17 cellular contexts compared by ENCODE assay signal in genomic region chr3:119911748-119912147, GRCh38.
DNase-seq lines count a peak whose midpoint lies in the region; ATAC-seq and TF ChIP-seq lines count a peak whose summit lies in the region.
"Had no signal": no experiment of that assay in that cellular context is flagged by ENCODE, and none has a peak within 500 bp of the region (broad histone marks: within the 10 kb centered on the region; RNA-seq: fewer than 3 reads in every experiment).

No MANE protein-coding gene starts in this region.

- no peak overlapping the region for H3K4me3 ChIP-seq in OCI-LY7 (ENCODE audit: low read depth, low read length, poor library complexity, severe bottlenecking)
- H3K4me3 ChIP-seq: colonic mucosa, esophagus muscularis mucosa, heart left ventricle had no signal

- no peak overlapping the region for H3K4me2 ChIP-seq in OCI-LY7 (ENCODE audit: low read length)
- H3K4me2 ChIP-seq: KMS-11 had no signal

- peaks cover 69% of the 10 kb centered on the region for H3K36me3 Mint-ChIP-seq in activated T-cell treated with anti-CD3 and anti-CD28 coated beads, Interleukin-2, amount 50 U/mL, for 24 hours (ENCODE audit: low read depth)
- peaks cover 4 to 18% of the 10 kb centered on the region in 2 donors for H3K36me3 Mint-ChIP-seq in activated T-cell treated with anti-CD3 and anti-CD28 coated beads, Interleukin-2, amount 50 U/mL, for 72 hours (ENCODE audit: insufficient read depth in 2 of 2)
- H3K36me3 Mint-ChIP-seq in nephron (ENCODE audit: low read depth): peaks cover 56% of the 10 kb centered on the region

- peaks cover 35% of the 10 kb centered on the region for H3K4me1 Mint-ChIP-seq in activated T-cell treated with anti-CD3 and anti-CD28 coated beads, Interleukin-2, amount 50 U/mL, for 24 hours (ENCODE audit: low read depth)
- H3K4me1 Mint-ChIP-seq in activated T-cell treated with anti-CD3 and anti-CD28 coated beads, Interleukin-2, amount 50 U/mL, for 72 hours (ENCODE audit: low read depth): peaks cover 46% of the 10 kb centered on the region
- no peaks in the 10 kb centered on the region for H3K4me1 Mint-ChIP-seq in nephron

- peak overlapping the region; percentile 97 for H3K27ac Mint-ChIP-seq in activated T-cell treated with anti-CD3 and anti-CD28 coated beads, Interleukin-2, amount 50 U/mL, for 24 hours
- peak overlapping the region; percentile 79 for H3K27ac Mint-ChIP-seq in activated T-cell treated with anti-CD3 and anti-CD28 coated beads, Interleukin-2, amount 50 U/mL, for 72 hours
- peak overlapping the region; percentile 7 to 43 (median 17) for H3K27ac Mint-ChIP-seq in nephron

- POLR2A ChIA-PET in OCI-LY7 (lab: Charles Lee): interaction anchor here (0.6 kb wide), 1 partner anchor 575 kb away, joined by 5 read pairs; no protein-coding TSS in a partner anchor

- H3K36me3 ChIP-seq in OCI-LY7 (ENCODE audit: insufficient read depth, low read length): peaks cover 46% of the 10 kb centered on the region

- no TSS peak for BruUV-seq in OCI-LY7 (replicated peaks; lab: Mats Ljungman, UMichigan)

- no peaks in the 10 kb centered on the region for H3K27me3 Mint-ChIP-seq in activated T-cell treated with anti-CD3 and anti-CD28 coated beads, Interleukin-2, amount 50 U/mL, for 24 hours
- H3K27me3 Mint-ChIP-seq in activated T-cell treated with anti-CD3 and anti-CD28 coated beads, Interleukin-2, amount 50 U/mL, for 72 hours (ENCODE audit: low read depth): no peaks in the 10 kb centered on the region
- no peaks in the 10 kb centered on the region for H3K27me3 Mint-ChIP-seq in nephron (ENCODE audit: low read depth)

- no peak overlapping the region for H2AFZ ChIP-seq in OCI-LY7 (ENCODE audit: low read length)

- CTCF ChIA-PET in OCI-LY7 (lab: Charles Lee; ENCODE audit: unreplicated experiment): no interaction called here

- H3K9me3 Mint-ChIP-seq in activated T-cell treated with anti-CD3 and anti-CD28 coated beads, Interleukin-2, amount 50 U/mL, for 24 hours: no peaks in the 10 kb centered on the region
- H3K9me3 Mint-ChIP-seq in activated T-cell treated with anti-CD3 and anti-CD28 coated beads, Interleukin-2, amount 50 U/mL, for 72 hours: no peaks in the 10 kb centered on the region
- no peaks in the 10 kb centered on the region for H3K9me3 Mint-ChIP-seq in nephron

- H3K4me3 Mint-ChIP-seq in activated T-cell treated with anti-CD3 and anti-CD28 coated beads, Interleukin-2, amount 50 U/mL, for 24 hours: peak overlapping the region; percentile 43
- H3K4me3 Mint-ChIP-seq in activated T-cell treated with anti-CD3 and anti-CD28 coated beads, Interleukin-2, amount 50 U/mL, for 72 hours: peak overlapping the region; percentile 47 to 48
- no peak overlapping the region for H3K4me3 Mint-ChIP-seq in nephron

- ATAC-seq in HG02610 (IDR thresholded peaks at IDR 0.05; ENCODE audit: unreplicated experiment): peak; percentile 86
- ATAC-seq in activated T-cell treated with anti-CD3 and anti-CD28 coated beads, Interleukin-2, amount 50 U/mL, for 72 hours (replicated peaks in 1 of 2): peak; percentile 73 to 76
- no peak for ATAC-seq in HG02623 (IDR thresholded peaks at IDR 0.05; ENCODE audit: unreplicated experiment)
- ATAC-seq: heart left ventricle, PC-3 had no signal

- no peak for TF ChIP-seq CTCF in nephron (IDR thresholded peaks at IDR 0.05; ENCODE audit: unreplicated experiment in 3 of 3)
- TF ChIP-seq CTCF in OCI-LY7 (conservative IDR thresholded peaks at IDR 0.05; ENCODE audit: low read length): no peak

- intact Hi-C loops in OCI-LY7 (cut with micrococcal nuclease; ENCODE audit: unreplicated experiment): no loop called here

- H3K4me1 ChIP-seq in OCI-LY7 (ENCODE audit: insufficient read depth, low read length, poor library complexity, severe bottlenecking): no peaks in the 10 kb centered on the region
- H3K4me1 ChIP-seq: colonic mucosa had no signal

- no peaks in the 10 kb centered on the region for H3K9me2 ChIP-seq in OCI-LY7 (ENCODE audit: insufficient read depth, low read length)

- H4K20me1 ChIP-seq in OCI-LY7 (ENCODE audit: insufficient read depth, low read length): no peaks in the 10 kb centered on the region

- DNase-seq in activated T-cell treated with anti-CD3 and anti-CD28 coated beads, Interleukin-2, amount 50 U/mL, for 24 hours: no peak
- no peak for DNase-seq in activated T-cell treated with anti-CD3 and anti-CD28 coated beads for 4 hours
- DNase-seq in activated T-cell treated with anti-CD3 and anti-CD28 coated beads, Interleukin-2, amount 50 U/mL, for 72 hours: peak; percentile 19 to 25
- DNase-seq in HPDE6-E6E7 (ENCODE audit: extremely low spot score): no peak
- DNase-seq in OCI-LY7 (ENCODE audit: low spot score): no peak
- DNase-seq: activated CD4-positive, alpha-beta T cell treated with anti-CD3 and anti-CD28 coated beads for 1 hour; colonic mucosa; heart left ventricle; kidney glomerular epithelial cell; NCI-H1436 treated with DMSO at 0.1 percent for 48 hours; posterior cingulate gyrus had no signal

- no peaks in the 10 kb centered on the region for H3K9me3 ChIP-seq in OCI-LY7 (ENCODE audit: low read length)
- H3K9me3 ChIP-seq: colonic mucosa, esophagus muscularis mucosa, heart left ventricle had no signal

- no peaks in the 10 kb centered on the region for H3K79me2 ChIP-seq in OCI-LY7 (ENCODE audit: insufficient read depth, low read depth, low read length)

- no peak overlapping the region for H3K27ac ChIP-seq in OCI-LY7 (ENCODE audit: low read depth, low read length, poor library complexity, severe bottlenecking)
- H3K27ac ChIP-seq: colonic mucosa, esophagus muscularis mucosa, heart left ventricle, KMS-11 had no signal

Comparison
In these comparisons a context has a peak if more than half of its experiments do, and no peak if none do; other contexts are left out.
1. DNase-seq: peak in activated T-cell treated with anti-CD3 and anti-CD28 coated beads, Interleukin-2, amount 50 U/mL, for 72 hours (2 of 2); none in activated T-cell treated with anti-CD3 and anti-CD28 coated beads, Interleukin-2, amount 50 U/mL, for 24 hours (single experiment), activated T-cell treated with anti-CD3 and anti-CD28 coated beads for 4 hours (single experiment), HPDE6-E6E7 (single experiment) and OCI-LY7 (single experiment).
2. H3K27ac Mint-ChIP-seq: peak in every context shown above with its lines; median percentile 97 in activated T-cell treated with anti-CD3 and anti-CD28 coated beads, Interleukin-2, amount 50 U/mL, for 24 hours; 79 in activated T-cell treated with anti-CD3 and anti-CD28 coated beads, Interleukin-2, amount 50 U/mL, for 72 hours; 17 in nephron.
3. H3K4me3 Mint-ChIP-seq: peak in activated T-cell treated with anti-CD3 and anti-CD28 coated beads, Interleukin-2, amount 50 U/mL, for 24 hours (single experiment) and activated T-cell treated with anti-CD3 and anti-CD28 coated beads, Interleukin-2, amount 50 U/mL, for 72 hours (2 of 2); none in nephron (0 of 3).